14 cellular contexts compared by ENCODE assay signal in the genomic region with DNA sequence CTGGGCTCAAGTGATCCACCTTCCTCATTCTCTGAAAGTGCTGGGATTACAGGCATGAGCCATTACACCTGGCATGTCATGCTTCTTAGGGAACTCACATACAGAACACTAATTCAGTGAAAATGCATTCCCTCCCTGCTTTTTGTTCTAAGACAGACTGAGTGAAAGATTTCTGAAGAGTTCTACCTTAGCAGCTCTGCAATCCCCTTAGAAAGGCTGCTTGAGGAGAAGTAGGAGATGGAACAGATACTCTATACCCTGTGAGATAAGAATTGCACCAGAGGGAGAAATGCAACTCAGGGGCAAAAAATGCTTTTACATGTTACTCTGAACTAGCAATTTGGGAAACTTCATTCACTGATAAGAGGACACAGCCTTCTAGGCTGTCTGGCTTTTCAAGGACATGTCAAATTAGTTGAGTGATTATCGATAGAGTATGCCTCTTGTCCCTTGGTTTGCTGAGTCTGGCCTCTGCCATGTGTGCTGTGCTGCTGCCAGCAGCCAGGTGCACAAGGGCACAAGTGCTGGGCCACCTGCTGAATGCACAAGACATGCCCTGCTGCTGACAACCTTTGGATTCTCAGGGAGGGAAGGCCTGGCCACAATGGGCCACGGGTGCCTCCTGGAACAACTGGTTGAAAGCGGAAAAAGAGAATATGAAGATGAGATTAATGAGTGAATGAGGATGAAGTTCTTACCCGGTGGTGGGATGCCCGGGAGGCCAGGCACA. TPM values are rescaled to one million over a fixed set of nuclear protein-coding genes. Genes with fewer than 3 reads are reported as not detected.
"Had no signal": no experiment of that assay in that cellular context is flagged by ENCODE, and none has a peak within 500 bp of the region (broad histone marks: within the 10 kb centered on the region; RNA-seq: fewer than 3 reads in every experiment).

No MANE protein-coding gene starts in this region.

- H3K4me3 Mint-ChIP-seq: activated CD8-positive, alpha-beta T cell treated with anti-CD3 and anti-CD28 coated beads, Interleukin-2, amount 10 ng/mL, durations not matched to agents 7 days and 5 days; neural crest cell had no signal

- H3K4me3 ChIP-seq: dorsolateral prefrontal cortex, hepatocyte, ovary, tibial artery had no signal

- DNase-seq: activated CD4-positive, alpha-beta T cell treated with anti-CD3 and anti-CD28 coated beads for 48 hours; activated CD8-positive, alpha-beta memory T cell treated with anti-CD3 and anti-CD28 coated beads, Interleukin-2, amount 50 U/mL, for 48 hours; activated CD8-positive, alpha-beta T cell treated with anti-CD3 and anti-CD28 coated beads, Interleukin-2, amount 10 ng/mL, durations not matched to agents 7 days and 5 days; activated naive CD4-positive, alpha-beta T cell treated with anti-CD3 and anti-CD28 coated beads, Interleukin-2, amount 50 U/mL, for 16 hours; brain microvascular endothelial cell; dorsolateral prefrontal cortex; mesendoderm; stimulated activated CD4-positive, alpha-beta T cell treated with anti-CD3 and anti-CD28 coated beads, Interleukin-4, amount 100 ng/mL, for 4 hours; tibial artery had no signal

- H3K9me3 Mint-ChIP-seq: activated T-helper 2 cell treated with anti-CD3 and anti-CD28 coated beads, Interferon-gamma antibody, Interleukin-2, Interleukin-4, amounts not matched to agents 10 μg/mL and 5 μg/mL and 100 μg/mL, durations not matched to agents 14 hours and 24 hours and 36 hours; neural crest cell had no signal

- ATAC-seq: activated CD8-positive, alpha-beta T cell treated with anti-CD3 and anti-CD28 coated beads, Interleukin-2, amount 10 ng/mL, durations not matched to agents 7 days and 5 days had no signal

- H3K27ac Mint-ChIP-seq: activated CD8-positive, alpha-beta T cell treated with anti-CD3 and anti-CD28 coated beads, Interleukin-2, amount 10 ng/mL, durations not matched to agents 7 days and 5 days; activated T-helper 2 cell treated with anti-CD3 and anti-CD28 coated beads, Interferon-gamma antibody, Interleukin-2, Interleukin-4, amounts not matched to agents 10 μg/mL and 5 μg/mL and 100 μg/mL, durations not matched to agents 14 hours and 24 hours and 36 hours had no signal

- H3K36me3 ChIP-seq: ovary had no signal

- H3K4me1 ChIP-seq: tibial artery had no signal

- H3K27ac ChIP-seq: brain microvascular endothelial cell, hepatocyte, tibial artery had no signal

- H3K27me3 ChIP-seq: brain microvascular endothelial cell, dorsolateral prefrontal cortex, hepatocyte, ovary, tibial artery had no signal

- H3K9me3 ChIP-seq: ovary, tibial artery had no signal

RNA-seq across cellular contexts. Expression of a gene that starts 59.1 kb away (rescaled TPM):
- total RNA-seq: chondrocyte had no signal
